ENCODE assay signal across 12 cellular contexts in the genomic region with DNA sequence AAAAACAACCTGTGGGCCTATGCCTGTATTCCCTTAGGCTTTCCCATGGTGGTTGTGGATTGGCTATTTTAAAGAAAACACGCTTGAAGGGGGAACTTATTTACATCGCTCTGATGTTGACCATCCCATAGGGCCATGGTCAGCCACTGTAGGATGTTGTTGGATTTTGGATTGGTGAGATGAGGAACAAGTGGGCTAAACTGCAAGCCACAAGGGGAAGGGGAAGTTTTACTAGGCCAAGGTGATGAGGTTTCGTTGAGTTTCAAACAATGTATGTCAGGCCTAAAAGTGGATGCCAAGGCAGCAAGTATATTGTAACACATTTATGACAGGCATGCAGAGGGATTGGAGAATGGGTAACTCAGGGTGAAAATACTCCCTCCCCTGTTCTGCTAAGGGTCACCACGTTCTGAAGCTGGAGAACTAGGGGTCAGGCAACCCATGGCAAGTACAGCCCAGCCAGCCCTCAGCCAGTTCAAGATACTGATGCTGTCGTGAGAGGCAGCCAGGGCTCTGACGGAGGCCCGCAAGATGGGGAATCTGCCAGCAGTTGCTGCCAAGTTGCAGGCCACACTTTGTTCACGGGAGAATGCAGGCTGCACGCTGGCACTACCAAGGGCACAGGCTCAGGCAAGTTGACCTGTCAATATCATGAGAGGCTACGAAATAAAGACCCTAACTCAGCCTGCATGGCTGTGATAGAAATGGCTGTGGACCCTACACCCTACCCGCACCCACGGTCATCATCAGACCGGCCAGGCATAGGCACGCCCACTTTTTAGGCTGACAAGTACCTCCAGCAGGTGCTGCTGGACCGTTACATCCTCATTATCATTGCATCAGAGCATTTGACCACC. TPM values are rescaled to one million over a fixed set of nuclear protein-coding genes. Genes with fewer than 3 reads are reported as not detected.
DNase-seq lines count a peak whose midpoint lies in the region; ATAC-seq and TF ChIP-seq lines count a peak whose summit lies in the region.
"Had no signal": no experiment of that assay in that cellular context is flagged by ENCODE, and none has a peak within 500 bp of the region (broad histone marks: within the 10 kb centered on the region; RNA-seq: fewer than 3 reads in every experiment).

No MANE protein-coding gene starts in this region.

- ATAC-seq in left cardiac atrium (peak; percentile 63 to 78), omental fat pad (ENCODE audit: low FRiP score) (no peak)
- ATAC-seq: effector memory CD8-positive, alpha-beta T cell had no signal

- intact Hi-C loops in left cardiac atrium (cut with DNase I): loop anchor here in 1 of 2 donors (10.0 kb wide), 1 partner anchor 52 kb away; the partner anchor contains the start of gene PLAUR

- peak; percentile 56 for DNase-seq in CD1c-positive myeloid dendritic cell (ENCODE audit: extremely low spot score)
- peak; percentile 55 to 58 for DNase-seq in NOMO-1 (lab: John Stamatoyannopoulos, UW; ENCODE audit: unreplicated experiment in 2 of 2)
- peak; percentile 57 for DNase-seq in left cardiac atrium
- DNase-seq in NCI-H2227 (lab: John Stamatoyannopoulos, UW; ENCODE audit: unreplicated experiment): no peak
- no peak for DNase-seq in omental fat pad (ENCODE audit: low spot score)
- no peak for DNase-seq in NCI-H2107 (lab: John Stamatoyannopoulos, UW)
- DNase-seq: activated CD8-positive, alpha-beta memory T cell treated with anti-CD3 and anti-CD28 coated beads, Interleukin-2, amount 50 U/mL, for 48 hours; effector memory CD8-positive, alpha-beta T cell; NCI-H1930; PC-9 had no signal

- no peak for TF ChIP-seq CTCF in omental fat pad (IDR thresholded peaks at IDR 0.05)

RNA-seq across cellular contexts. Expression of gene IRGC, which starts 11.1 kb away (rescaled TPM):
- total RNA-seq in left cardiac atrium (not detected), omental fat pad (not detected)
- total RNA-seq: HT1080, PC-9, temporal lobe had no signal

RNA-seq across cellular contexts. Expression of gene SMG9, which starts 27.8 kb away (rescaled TPM):
- 10 to 100 TPM; 19.4 to 22.1 TPM for total RNA-seq in left cardiac atrium
- 10 to 100 TPM; 13.7 to 22.8 (median 15.5) TPM for total RNA-seq in omental fat pad

RNA-seq across cellular contexts. Expression of gene KCNN4, which starts 53.8 kb away (rescaled TPM):
- total RNA-seq in left cardiac atrium (1 to 10 TPM in 1 of 2 donors, under 1 TPM in 1; 0.71 to 1.4 TPM), omental fat pad (10 to 100 TPM in 1 of 4 donors, 1 to 10 TPM in 2, under 1 TPM in 1; 0.74 to 19.1 (median 2.6) TPM)

RNA-seq across cellular contexts. Expression of gene PLAUR, which starts 57.0 kb away (rescaled TPM):
- total RNA-seq in left cardiac atrium (10 to 100 TPM in 1 of 2 donors, 1 to 10 TPM in 1; 8.9 to 19.2 TPM), omental fat pad (100 to 1,000 TPM in 2 of 4 donors, 10 to 100 TPM in 2; 36.3 to 250 (median 88.0) TPM)

Comparison
In these comparisons a context has a peak if more than half of its experiments do, and no peak if none do; other contexts are left out.
1. DNase-seq: peak in CD1c-positive myeloid dendritic cell (single experiment), NOMO-1 (2 of 2) and left cardiac atrium (single experiment); none in NCI-H2227 (single experiment), omental fat pad (single experiment) and NCI-H2107 (single experiment).